Comparison of ENCODE assay signal across 1 cellular context in the genomic region with DNA sequence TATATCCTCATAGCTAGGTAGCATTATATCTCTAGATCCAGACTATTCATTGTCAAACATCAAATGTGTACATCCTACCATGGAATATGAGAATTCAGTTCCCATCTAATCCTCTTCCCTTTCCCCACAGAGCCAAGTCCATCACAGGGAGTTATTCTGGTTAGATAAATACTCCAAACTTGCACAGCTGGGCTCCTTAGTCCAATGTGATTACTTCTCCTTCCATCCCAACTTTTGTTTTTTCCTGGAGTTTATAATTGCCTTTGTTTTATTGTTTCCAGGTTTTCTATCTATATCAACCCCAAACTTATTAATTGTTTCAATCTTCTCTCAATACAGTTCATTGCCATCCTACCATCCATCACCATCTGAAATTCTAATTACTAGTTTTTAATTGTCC.
TF ChIP-seq lines count a peak whose summit lies in the region.

No MANE protein-coding gene starts in this region.

TF ChIP-seq in K562, 482 proteins besides CTCF, POLR2A, EP300 and RAD21:
- TF ChIP-seq CBX3 (IDR thresholded peaks at IDR 0.05; ENCODE audit: borderline replicate concordance in 1 of 2, low read length in 2 of 2) (0 out of 3 replicates have a peak, but pooled peaks of 1 of the 2 experiments have one; percentile 35), RBM25 (IDR thresholded peaks at IDR 0.05; ENCODE audit: low read depth, low read length, severe bottlenecking) (peak; percentile 54), ATF7 (IDR thresholded peaks at IDR 0.05) (no peak), DACH1 (IDR thresholded peaks at IDR 0.05; ENCODE audit: partially characterized antibody) (no peak)
- TF ChIP-seq, protein P1, sequence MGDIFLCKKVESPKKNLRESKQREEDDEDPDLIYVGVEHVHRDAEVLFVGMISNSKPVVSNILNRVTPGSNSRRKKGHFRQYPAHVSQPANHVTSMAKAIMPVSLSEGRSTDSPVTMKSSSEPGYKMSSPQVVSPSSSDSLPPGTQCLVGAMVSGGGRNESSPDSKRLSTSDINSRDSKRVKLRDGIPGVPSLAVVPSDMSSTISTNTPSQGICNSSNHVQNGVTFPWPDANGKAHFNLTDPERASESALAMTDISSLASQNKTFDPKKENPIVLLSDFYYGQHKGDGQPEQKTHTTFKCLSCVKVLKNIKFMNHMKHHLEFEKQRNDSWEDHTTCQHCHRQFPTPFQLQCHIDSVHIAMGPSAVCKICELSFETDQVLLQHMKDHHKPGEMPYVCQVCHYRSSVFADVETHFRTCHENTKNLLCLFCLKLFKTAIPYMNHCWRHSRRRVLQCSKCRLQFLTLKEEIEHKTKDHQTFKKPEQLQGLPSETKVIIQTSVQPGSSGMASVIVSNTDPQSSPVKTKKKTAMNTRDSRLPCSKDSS (IDR thresholded peaks at IDR 0.05; ENCODE audit: low read depth, partially characterized antibody), result peak; percentile 43
